Comparison of ENCODE assay signal across 23 cellular contexts in the genomic region with DNA sequence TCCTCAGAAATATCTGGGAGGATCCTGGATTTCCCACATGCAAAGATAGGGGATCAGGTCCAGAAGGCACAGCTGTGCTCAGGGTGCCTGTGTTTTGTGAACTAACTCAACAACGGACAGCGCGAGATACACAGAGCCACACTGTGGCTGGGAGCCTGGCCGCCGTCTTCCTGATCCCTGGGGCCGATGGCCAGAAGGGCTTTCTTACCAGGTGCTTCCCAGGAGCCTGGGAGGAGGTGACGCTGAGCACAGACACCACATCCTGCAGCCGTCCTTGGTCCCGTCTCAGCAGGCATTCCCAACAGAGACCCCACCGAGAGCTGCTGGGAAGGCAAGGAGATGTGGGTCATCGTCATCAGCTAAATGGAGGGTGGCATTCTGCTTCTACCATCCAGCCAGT.
DNase-seq lines count a peak whose midpoint lies in the region; ATAC-seq and TF ChIP-seq lines count a peak whose summit lies in the region.
"Had no signal": no experiment of that assay in that cellular context is flagged by ENCODE, and none has a peak within 500 bp of the region (broad histone marks: within the 10 kb centered on the region; RNA-seq: fewer than 3 reads in every experiment).

No MANE protein-coding gene starts in this region.

- 100% methylated on average over 1 of the region's 11 CpGs for WGBS in right lobe of liver (ENCODE audit: insufficient coverage, low coverage, low lambda C conversion rate, missing lambda C conversion rate)

- DNase-seq in HCT116 (ENCODE audit: low read depth, low spot score), result no peak
- no peak for DNase-seq in right lobe of liver
- no peak for DNase-seq in SHP77 treated with DMSO at 0.1 percent for 48 hours (lab: John Stamatoyannopoulos, UW)
- no peak for DNase-seq in amniotic stem cell (lab: John Stamatoyannopoulos, UW)
- no peak for DNase-seq in GM23338 (ENCODE audit: low spot score)
- DNase-seq: activated CD8-positive, alpha-beta T cell treated with anti-CD3 and anti-CD28 coated beads for 36 hours; activated T-cell treated with anti-CD3 and anti-CD28 coated beads, Interleukin-2, amount 50 U/mL, for 4 hours; brain microvascular endothelial cell; COR-L47; Kasumi-1; NCI-H1092 treated with DMSO at 0.1 percent for 48 hours; NCI-H526; SHP77; T-helper 2 cell; WERI-Rb-1 had no signal

- H4K20me1 ChIP-seq in HCT116 (ENCODE audit: insufficient read depth), result no peaks in the 10 kb centered on the region
- no peaks in the 10 kb centered on the region for H4K20me1 ChIP-seq in GM23338 (replicated peaks; ENCODE audit: insufficient read depth)

- peaks cover 8% of the 10 kb centered on the region; the same call in 1 of the 2 replicates for H3F3A ChIP-seq in GM23338 (replicated peaks; ENCODE audit: low read depth)

- H3K9me3 Mint-ChIP-seq in GM23338, result peaks cover 4% of the 10 kb centered on the region; the same call in 2 of the 3 replicates
- H3K9me3 Mint-ChIP-seq: activated naive CD4-positive, alpha-beta T cell treated with anti-CD3 and anti-CD28 coated beads, Interleukin-2, amount 50 U/mL, for 24 hours; activated T-cell treated with anti-CD3 and anti-CD28 coated beads, Interleukin-2, amount 50 U/mL, for 4 hours; mesothelial cell of epicardium; stimulated activated effector memory CD8-positive, alpha-beta T cell treated with anti-CD3 and anti-CD28 coated beads, Interleukin-12 subunit alpha, Interleukin-12 subunit beta, amount 100 ng/mL, for 72 hours; type B pancreatic cell had no signal

- CTCF ChIA-PET in HCT116 (lab: Charles Lee), result no interaction called here

- POLR2A ChIA-PET in HCT116 (lab: Charles Lee), result no interaction called here

- ATAC-seq in HCT116 (no peak), right lobe of liver (no peak), GM23338 (no peak), HG03097 (IDR thresholded peaks at IDR 0.05; ENCODE audit: low FRiP score, unreplicated experiment) (no peak)
- ATAC-seq: activated CD8-positive, alpha-beta T cell treated with anti-CD3 and anti-CD28 coated beads for 36 hours; activated T-cell treated with anti-CD3 and anti-CD28 coated beads, Interleukin-2, amount 50 U/mL, for 4 hours; esophagus mucosa; stimulated activated effector memory CD8-positive, alpha-beta T cell treated with anti-CD3 and anti-CD28 coated beads, Interleukin-12 subunit alpha, Interleukin-12 subunit beta, amount 100 ng/mL, for 72 hours had no signal

- peaks cover 46% of the 10 kb centered on the region for H3K4me1 Mint-ChIP-seq in GM23338
- H3K4me1 Mint-ChIP-seq: activated naive CD4-positive, alpha-beta T cell treated with anti-CD3 and anti-CD28 coated beads, Interleukin-2, amount 50 U/mL, for 24 hours had no signal

- RAD21 ChIA-PET in HCT116 (lab: Charles Lee; ENCODE audit: low non-redundant PET in 1 of 2, low total read pairs in 2 of 2, uncharacterized antibody in 2 of 2, unreplicated experiment in 2 of 2), result no interaction called here

- H3K4me1 ChIP-seq in HCT116 (ENCODE audit: control insufficient read depth in 1 of 2, insufficient read depth in 2 of 2, low read length in 2 of 2) (peaks cover 10 to 37% of the 10 kb centered on the region in 2 experiments), right lobe of liver (peaks cover 0 to 41% (median 20%) of the 10 kb centered on the region in 4 donors), subcutaneous abdominal adipose tissue (ENCODE audit: control insufficient read depth in 5 of 5, insufficient read depth in 5 of 5, low read length in 5 of 5) (peaks cover 3 to 60% (median 24%) of the 10 kb centered on the region in 5 donors), GM23338 (ENCODE audit: insufficient read depth) (peaks cover 22% of the 10 kb centered on the region)

- TF ChIP-seq POLR2A in HCT116 (IDR thresholded peaks at IDR 0.05; ENCODE audit: borderline replicate concordance, extremely low read depth, insufficient read depth, insufficient read length) (no peak), right lobe of liver (IDR thresholded peaks at IDR 0.05) (no peak)

- H3K9ac ChIP-seq in HCT116 (ENCODE audit: low read length), result no peak overlapping the region
- H3K9ac ChIP-seq in subcutaneous abdominal adipose tissue (ENCODE audit: low read length in 5 of 5), result no peak overlapping the region

- H3K9me2 ChIP-seq in HCT116 (ENCODE audit: insufficient read depth) (no peaks in the 10 kb centered on the region), GM23338 (ENCODE audit: insufficient read depth) (0 out of 2 replicates have a peak, but pooled peaks cover 5% of the 10 kb centered on the region)

- H3K36me3 Mint-ChIP-seq in GM23338 (ENCODE audit: low read depth), result peaks cover 5% of the 10 kb centered on the region; the same call in 1 of the 3 replicates
- H3K36me3 Mint-ChIP-seq: activated naive CD4-positive, alpha-beta T cell treated with anti-CD3 and anti-CD28 coated beads, Interleukin-2, amount 50 U/mL, for 24 hours; mesothelial cell of epicardium; stimulated activated effector memory CD8-positive, alpha-beta T cell treated with anti-CD3 and anti-CD28 coated beads, Interleukin-12 subunit alpha, Interleukin-12 subunit beta, amount 100 ng/mL, for 72 hours had no signal

- H3K4me3 ChIP-seq in HCT116 (replicated peaks in 1 of 2; ENCODE audit: low read depth in 1 of 2, low read length in 2 of 2) (no peak overlapping the region), right lobe of liver (no peak overlapping the region), subcutaneous abdominal adipose tissue (ENCODE audit: low read depth in 1 of 5, low read length in 5 of 5) (no peak overlapping the region), GM23338 (no peak overlapping the region)

- no peaks in the 10 kb centered on the region for H3K9me3 ChIP-seq in HCT116 (ENCODE audit: control insufficient read depth in 1 of 2, insufficient read depth in 1 of 2, low read depth in 1 of 2, low read length in 2 of 2)
- no peaks in the 10 kb centered on the region for H3K9me3 ChIP-seq in right lobe of liver
- no peaks in the 10 kb centered on the region for H3K9me3 ChIP-seq in subcutaneous abdominal adipose tissue (ENCODE audit: control insufficient read depth in 5 of 5, low read length in 5 of 5)

- intact Hi-C loops in HCT116 (cut with micrococcal nuclease) (no loop called here), right lobe of liver (cut with DNase I) (no loop called here)

- no TSS peak for BruUV-seq in HCT116 (replicated peaks; lab: Mats Ljungman, UMichigan)

- H3K4me3 Mint-ChIP-seq in GM23338, result no peak overlapping the region
- H3K4me3 Mint-ChIP-seq: activated CD8-positive, alpha-beta T cell treated with anti-CD3 and anti-CD28 coated beads for 36 hours; activated naive CD4-positive, alpha-beta T cell treated with anti-CD3 and anti-CD28 coated beads, Interleukin-2, amount 50 U/mL, for 24 hours; activated T-cell treated with anti-CD3 and anti-CD28 coated beads, Interleukin-2, amount 50 U/mL, for 4 hours; mesothelial cell of epicardium; stimulated activated effector memory CD8-positive, alpha-beta T cell treated with anti-CD3 and anti-CD28 coated beads, Interleukin-12 subunit alpha, Interleukin-12 subunit beta, amount 100 ng/mL, for 72 hours; type B pancreatic cell had no signal

- H3K27ac ChIP-seq in HCT116 (ENCODE audit: low read depth, low read length) (no peak overlapping the region), cingulate gyrus (ENCODE audit: low read depth, low read length) (peak overlapping the region; percentile 94), right lobe of liver (peak overlapping the region; percentile 50 to 80 (median 67)), subcutaneous abdominal adipose tissue (ENCODE audit: low read depth, low read length) (peak overlapping the region; percentile 33), GM23338 (ENCODE audit: low read depth) (no peak overlapping the region)
- H3K27ac ChIP-seq: WERI-Rb-1 had no signal

- H3K4me2 ChIP-seq in HCT116 (ENCODE audit: low read length), result peak overlapping the region; percentile 75
- no peak overlapping the region for H3K4me2 ChIP-seq in GM23338

- no peak overlapping the region for H3K27ac Mint-ChIP-seq in GM23338
- H3K27ac Mint-ChIP-seq: activated CD8-positive, alpha-beta T cell treated with anti-CD3 and anti-CD28 coated beads for 36 hours; activated naive CD4-positive, alpha-beta T cell treated with anti-CD3 and anti-CD28 coated beads, Interleukin-2, amount 50 U/mL, for 24 hours; mesothelial cell of epicardium; stimulated activated effector memory CD8-positive, alpha-beta T cell treated with anti-CD3 and anti-CD28 coated beads, Interleukin-12 subunit alpha, Interleukin-12 subunit beta, amount 100 ng/mL, for 72 hours had no signal

- TF ChIP-seq CTCF in HCT116 (IDR thresholded peaks at IDR 0.05 in 2 of 3, conservative IDR thresholded peaks at IDR 0.05 in 1 of 3; ENCODE audit: borderline replicate concordance in 1 of 3, insufficient read depth in 1 of 3, low read depth in 2 of 3, low read length in 2 of 3), result no peak
- no peak for TF ChIP-seq CTCF in right lobe of liver (IDR thresholded peaks at IDR 0.05)
- no peak for TF ChIP-seq CTCF in GM23338 (conservative IDR thresholded peaks at IDR 0.05; ENCODE audit: low read depth in 2 of 2)

- H2AFZ ChIP-seq in HCT116 (ENCODE audit: low read depth, low read length, poor library complexity, severe bottlenecking) (no peak overlapping the region), GM23338 (no peak overlapping the region)

- H3K36me3 ChIP-seq in HCT116 (ENCODE audit: control insufficient read depth in 1 of 2, insufficient read depth in 2 of 2, low read length in 2 of 2) (no peaks in the 10 kb centered on the region), right lobe of liver (no peaks in the 10 kb centered on the region), subcutaneous abdominal adipose tissue (ENCODE audit: control insufficient read depth in 5 of 5, insufficient read depth in 5 of 5, low read length in 5 of 5) (no peaks in the 10 kb centered on the region), GM23338 (ENCODE audit: insufficient read depth) (no peaks in the 10 kb centered on the region)
- H3K36me3 ChIP-seq: brain microvascular endothelial cell, WERI-Rb-1 had no signal

- peaks cover 36% of the 10 kb centered on the region for H3K27me3 Mint-ChIP-seq in GM23338 (ENCODE audit: insufficient read depth, low read depth, poor library complexity)

- H3K79me2 ChIP-seq in HCT116 (ENCODE audit: insufficient read depth, low read length) (no peaks in the 10 kb centered on the region), GM23338 (replicated peaks; ENCODE audit: insufficient read depth) (no peaks in the 10 kb centered on the region)

- no peak for TF ChIP-seq RAD21 in HCT116 (IDR thresholded peaks at IDR 0.05; ENCODE audit: low read depth)

- H3K27me3 ChIP-seq in HCT116 (ENCODE audit: insufficient read depth, low read length), result no peaks in the 10 kb centered on the region
- no peaks in the 10 kb centered on the region for H3K27me3 ChIP-seq in right lobe of liver
- H3K27me3 ChIP-seq in subcutaneous abdominal adipose tissue (ENCODE audit: control insufficient read depth in 5 of 5, insufficient read depth in 4 of 5, low read length in 5 of 5), result peaks cover 3 to 26% (median 13%) of the 10 kb centered on the region in 5 donors
- H3K27me3 ChIP-seq in GM23338 (ENCODE audit: insufficient read depth), result peaks cover 19% of the 10 kb centered on the region; the same call in 1 of the 2 replicates

TF ChIP-seq in HCT116, 20 proteins besides CTCF, POLR2A, EP300 and RAD21 (continues in another document):
- TF ChIP-seq EGR1 (IDR thresholded peaks at IDR 0.05; ENCODE audit: low read depth), result no peak
- TF ChIP-seq CEBPB (IDR thresholded peaks at IDR 0.05; ENCODE audit: low read depth), result no peak

Comparison
In these comparisons a context has a peak if more than half of its experiments do, and no peak if none do; other contexts are left out.
1. H3K27ac ChIP-seq: peak in cingulate gyrus (single experiment), right lobe of liver (3 of 3) and subcutaneous abdominal adipose tissue (single experiment); none in HCT116 (single experiment) and GM23338 (single experiment).